8 cellular contexts compared by ENCODE assay signal in the genomic region with DNA sequence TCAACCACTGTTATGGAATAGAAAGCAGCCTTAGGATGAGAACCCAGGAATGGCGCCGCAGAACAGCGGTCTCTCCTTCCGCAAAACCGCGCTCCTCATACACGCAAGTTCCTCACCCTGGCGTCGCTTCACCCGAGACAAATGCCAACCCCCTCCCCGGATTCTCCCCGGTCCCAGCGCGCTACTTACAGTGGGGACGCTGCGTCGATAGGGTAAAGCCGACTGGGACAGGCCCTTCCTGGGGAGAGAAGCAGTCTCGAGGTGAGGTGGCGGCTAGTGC. TPM values are rescaled to one million over a fixed set of nuclear protein-coding genes. Genes with fewer than 3 reads are reported as not detected.
DNase-seq lines count a peak whose midpoint lies in the region; ATAC-seq and TF ChIP-seq lines count a peak whose summit lies in the region.

No MANE protein-coding gene starts in this region.

- peaks cover 29% of the 10 kb centered on the region for H3K36me3 Mint-ChIP-seq in T-cell

- H3K9me3 Mint-ChIP-seq in T-cell, result no peaks in the 10 kb centered on the region

- peak overlapping the region; percentile 59 for H3K9ac ChIP-seq in parathyroid adenoma

- POLR2A ChIA-PET in T-cell (lab: Charles Lee), result interaction anchor here (0.6 to 1.0 kb wide), 7 partner anchors 14 to 1319 kb away, joined by 3 to 8 read pairs (median 6); partner anchors contain the start of gene PIK3C2A (in 1 of the 2)

- no peaks in the 10 kb centered on the region for H3K4me1 ChIP-seq in parathyroid adenoma

- peaks cover 6% of the 10 kb centered on the region for H3K79me2 ChIP-seq in parathyroid adenoma

- no peaks in the 10 kb centered on the region for H3K27me3 ChIP-seq in parathyroid adenoma (ENCODE audit: control insufficient read depth, insufficient read depth, low read length)

- H3K27ac Mint-ChIP-seq in T-cell, result peak overlapping the region; percentile 97 to 98

- peak overlapping the region; percentile 96 to 99 (median 96) for H3K4me3 Mint-ChIP-seq in T-cell

- CTCF ChIA-PET in T-cell (lab: Charles Lee), result interaction anchor here in 1 of 2 donors (0.6 kb wide), 1 partner anchor 339 kb away, joined by 4 read pairs; the partner anchor contains the start of gene C11orf58

- no peak for TF ChIP-seq CTCF in parathyroid adenoma (IDR thresholded peaks at IDR 0.05)

- no peaks in the 10 kb centered on the region for H3K27me3 Mint-ChIP-seq in T-cell

- H3K4me1 Mint-ChIP-seq in T-cell, result peaks cover 44 to 48% (median 45%) of the 10 kb centered on the region in 3 donors

- DNase-seq in NCI-H1105 (lab: John Stamatoyannopoulos, UW) (peak; percentile 34), NCI-H1105 treated with DMSO at 0.1 percent for 48 hours (lab: John Stamatoyannopoulos, UW) (no peak), T-cell (peak in 1 of 34 experiments; percentile 46), fibroblast of peridontal ligament (ENCODE audit: extremely low read depth) (peak; percentile 29)

- H3K4me3 ChIP-seq in parathyroid adenoma (ENCODE audit: low read depth, low read length), result peak overlapping the region; percentile 71

- H3K36me3 ChIP-seq in parathyroid adenoma (ENCODE audit: control insufficient read depth, insufficient read depth, low read length), result no peaks in the 10 kb centered on the region

- peak overlapping the region; percentile 88 for H3K4me2 ChIP-seq in parathyroid adenoma (ENCODE audit: low read length)

- H2AFZ ChIP-seq in parathyroid adenoma, result peak overlapping the region; percentile 65

- peak overlapping the region; percentile 83 for H3K27ac ChIP-seq in parathyroid adenoma

- no peaks in the 10 kb centered on the region for H3K9me3 ChIP-seq in parathyroid adenoma (ENCODE audit: control insufficient read depth, low read length)

- ATAC-seq in HG02763 (IDR thresholded peaks at IDR 0.05; ENCODE audit: unreplicated experiment) (peak; percentile 4), T-cell (replicated peaks in 1 of 4) (peak; percentile 38 to 40 (median 38)), HG03097 (IDR thresholded peaks at IDR 0.05; ENCODE audit: low FRiP score, unreplicated experiment) (no peak), HG02970 (IDR thresholded peaks at IDR 0.05; ENCODE audit: low FRiP score, unreplicated experiment) (no peak)

RNA-seq across cellular contexts. Expression of gene RPS13, which starts 0.3 kb away (rescaled TPM):
- total RNA-seq in T-cell, result 1,000 to 10,000 TPM; 1,534 to 1,829 (median 1,711) TPM

Comparison
In these comparisons a context has a peak if more than half of its experiments do, and no peak if none do; other contexts are left out.
1. ATAC-seq: peak in HG02763 (single experiment) and T-cell (4 of 4); none in HG03097 (single experiment) and HG02970 (single experiment).